Comparison of ENCODE assay signal across 9 cellular contexts in genomic region chr22:37546436-37547248, GRCh38. TPM values are rescaled to one million over a fixed set of nuclear protein-coding genes. Genes with fewer than 3 reads are reported as not detected.
A peak's percentile ranks its signal among the peaks of the same experiment; 100 is the strongest.
DNase-seq lines count a peak whose midpoint lies in the region; TF ChIP-seq lines count a peak whose summit lies in the region.
"Had no signal": no experiment of that assay in that cellular context is flagged by ENCODE, and none has a peak within 500 bp of the region (broad histone marks: within the 10 kb centered on the region; RNA-seq: fewer than 3 reads in every experiment).

No MANE protein-coding gene starts in this region.

- no peak overlapping the region for H3K4me3 Mint-ChIP-seq in progenitor cell of endocrine pancreas (ENCODE audit: low read depth)
- H3K4me3 Mint-ChIP-seq: IgD-negative memory B cell had no signal

- no peaks in the 10 kb centered on the region for H3K36me3 Mint-ChIP-seq in progenitor cell of endocrine pancreas (ENCODE audit: insufficient read depth)
- H3K36me3 Mint-ChIP-seq: IgD-negative memory B cell had no signal

- peaks cover 33% of the 10 kb centered on the region for H3K4me1 Mint-ChIP-seq in progenitor cell of endocrine pancreas (ENCODE audit: low read depth)

- H3K4me1 ChIP-seq in right atrium auricular region = peaks cover 0 to 65% of the 10 kb centered on the region in 2 donors

- H3K36me3 ChIP-seq in right atrium auricular region (no peaks in the 10 kb centered on the region), WERI-Rb-1 (no peaks in the 10 kb centered on the region)

- peak; percentile 80 for DNase-seq in EL
- DNase-seq in astrocyte of the hippocampus (ENCODE audit: low read depth, low spot score) = peak; percentile 87
- DNase-seq in right atrium auricular region (ENCODE audit: low spot score) = no peak
- DNase-seq in progenitor cell of endocrine pancreas (ENCODE audit: low spot score, unreplicated experiment) = no peak
- no peak for DNase-seq in activated CD8-positive, alpha-beta memory T cell treated with anti-CD3 and anti-CD28 coated beads, Interleukin-2, amount 50 U/mL, for 4 hours
- DNase-seq in KG1 (lab: John Stamatoyannopoulos, UW) = no peak
- no peak for DNase-seq in WERI-Rb-1
- no peak for DNase-seq in SK-N-DZ (ENCODE audit: low spot score)

- peak overlapping the region; percentile 12 for H3K27ac Mint-ChIP-seq in progenitor cell of endocrine pancreas
- H3K27ac Mint-ChIP-seq: IgD-negative memory B cell had no signal

- H3K4me3 ChIP-seq in right atrium auricular region (peak overlapping the region in 1 of 2 donors; percentile 28), WERI-Rb-1 (ENCODE audit: low read depth, low read length) (no peak overlapping the region)

- H3K27ac ChIP-seq in right atrium auricular region = peak overlapping the region; percentile 84 to 91
- H3K27ac ChIP-seq in WERI-Rb-1 = no peak overlapping the region

- H3K27me3 ChIP-seq in right atrium auricular region (no peaks in the 10 kb centered on the region), WERI-Rb-1 (ENCODE audit: insufficient read depth, low read depth, severe bottlenecking) (no peaks in the 10 kb centered on the region)

- no peaks in the 10 kb centered on the region for H3K9me3 ChIP-seq in right atrium auricular region
- no peaks in the 10 kb centered on the region for H3K9me3 ChIP-seq in WERI-Rb-1 (ENCODE audit: severe bottlenecking)

- no peaks in the 10 kb centered on the region for H3K27me3 Mint-ChIP-seq in progenitor cell of endocrine pancreas

- H3K9me3 Mint-ChIP-seq in progenitor cell of endocrine pancreas (ENCODE audit: low read depth) = no peaks in the 10 kb centered on the region
- H3K9me3 Mint-ChIP-seq: IgD-negative memory B cell had no signal

- TF ChIP-seq CTCF in right atrium auricular region (IDR thresholded peaks at IDR 0.05) = no peak
- TF ChIP-seq CTCF in progenitor cell of endocrine pancreas (IDR thresholded peaks at IDR 0.05; ENCODE audit: unreplicated experiment) = no peak
- no peak for TF ChIP-seq CTCF in WERI-Rb-1 (IDR thresholded peaks at IDR 0.05; ENCODE audit: low read depth, low read length)

RNA-seq across cellular contexts. Expression of gene CDC42EP1, which starts 13.6 kb away (rescaled TPM):
- 10 to 100 TPM; 20.7 to 34.8 TPM for total RNA-seq in right atrium auricular region
- total RNA-seq in progenitor cell of endocrine pancreas = 52.6 TPM in 2 replicates
- not detected in 2 replicates for polyA plus RNA-seq in SK-N-DZ (2014; cell fraction: cytosol; rRNA removed)
- not detected in 2 replicates for polyA plus RNA-seq in SK-N-DZ (2014; cell fraction: nucleus; rRNA removed)

RNA-seq across cellular contexts. Expression of gene CARD10, which starts 27.4 kb away (rescaled TPM):
- total RNA-seq in right atrium auricular region (1 to 10 TPM; 4.2 to 5.8 TPM), progenitor cell of endocrine pancreas (44.1 and 46.7 TPM in 2 replicates)
- polyA plus RNA-seq in SK-N-DZ (2014; cell fraction: cytosol; rRNA removed) = 1.8 and 2.6 TPM in 2 replicates
- polyA plus RNA-seq in SK-N-DZ (2014; cell fraction: nucleus; rRNA removed) = 3.1 and 8.4 TPM in 2 replicates
- polyA plus RNA-seq: IgD-negative memory B cell had no signal

RNA-seq across cellular contexts. Expression of gene LGALS2, which starts 33.2 kb away (rescaled TPM):
- total RNA-seq in right atrium auricular region = not detected
- 2.7 and 4.3 TPM in 2 replicates for total RNA-seq in progenitor cell of endocrine pancreas
- polyA plus RNA-seq in SK-N-DZ (2014; cell fraction: cytosol; rRNA removed) = not detected in 2 replicates
- not detected in 2 replicates for polyA plus RNA-seq in SK-N-DZ (2014; cell fraction: nucleus; rRNA removed)

Comparison
In these comparisons a context has a peak if more than half of its experiments do, and no peak if none do; other contexts are left out.
1. DNase-seq: peak in EL (single experiment) and astrocyte of the hippocampus (single experiment); none in right atrium auricular region (single experiment), progenitor cell of endocrine pancreas (single experiment), activated CD8-positive, alpha-beta memory T cell treated with anti-CD3 and anti-CD28 coated beads, Interleukin-2, amount 50 U/mL, for 4 hours (single experiment), KG1 (single experiment), WERI-Rb-1 (single experiment) and SK-N-DZ (single experiment).